9 cellular contexts compared by ENCODE assay signal in the genomic region with DNA sequence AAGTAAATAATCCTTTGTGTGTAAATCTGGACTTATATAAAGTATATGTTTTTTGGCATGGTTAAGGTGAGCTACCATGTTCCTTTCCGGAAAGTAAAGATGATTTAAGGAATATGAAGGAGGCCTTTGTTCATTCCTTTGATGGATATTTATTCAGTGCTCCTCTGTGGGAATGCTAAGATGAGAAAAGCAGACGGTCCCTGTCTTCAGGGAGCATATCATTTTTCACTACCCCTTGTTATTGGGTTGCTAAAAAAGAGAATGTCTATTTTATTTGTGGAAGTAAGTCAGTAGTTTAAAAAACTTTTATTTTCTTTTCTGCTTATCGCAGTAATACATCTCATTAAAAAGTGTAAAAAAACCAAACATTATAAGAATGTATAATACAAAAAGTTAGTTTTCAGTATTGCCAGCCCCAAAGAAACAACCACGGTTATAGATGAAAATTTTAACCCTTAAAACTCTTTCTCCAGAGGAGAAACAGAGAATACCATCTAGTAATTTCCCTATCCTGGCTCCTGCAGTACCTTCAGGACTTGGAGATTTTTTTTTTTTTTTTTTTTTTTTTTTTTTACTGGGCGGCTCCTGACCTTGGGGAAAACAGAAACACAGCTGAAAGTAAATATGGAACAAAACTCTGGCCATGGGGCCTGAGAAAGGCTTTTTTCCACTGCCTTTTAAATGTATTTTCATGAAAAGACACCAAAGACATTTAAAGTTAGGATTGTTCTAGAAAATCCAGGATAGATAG. TPM values are rescaled to one million over a fixed set of nuclear protein-coding genes. Genes with fewer than 3 reads are reported as not detected.
A peak's percentile ranks its signal among the peaks of the same experiment; 100 is the strongest.
DNase-seq lines count a peak whose midpoint lies in the region; ATAC-seq and TF ChIP-seq lines count a peak whose summit lies in the region.
"Had no signal": no experiment of that assay in that cellular context is flagged by ENCODE, and none has a peak within 500 bp of the region (broad histone marks: within the 10 kb centered on the region; RNA-seq: fewer than 3 reads in every experiment).

No MANE protein-coding gene starts in this region.

- H3K27ac ChIP-seq in lower lobe of right lung (peak overlapping the region; percentile 83), upper lobe of left lung (peak overlapping the region; percentile 70 to 86 (median 78))

- TF ChIP-seq CTCF in lower lobe of right lung (IDR thresholded peaks at IDR 0.05) (no peak), upper lobe of left lung (IDR thresholded peaks at IDR 0.05) (no peak)

- no peak for ATAC-seq in activated naive CD8-positive, alpha-beta T cell treated with anti-CD3 and anti-CD28 coated beads, Interleukin-2, amount 50 U/mL, for 24 hours
- ATAC-seq in lower lobe of right lung (peak in 1 of 2 donors; percentile 40), upper lobe of left lung (ENCODE audit: low FRiP score in 2 of 2) (peak in 1 of 2 donors; percentile 38), HG02763 (IDR thresholded peaks at IDR 0.05; ENCODE audit: unreplicated experiment) (no peak), GM18502 (IDR thresholded peaks at IDR 0.05; ENCODE audit: poor library complexity, unreplicated experiment) (no peak)

- H3K27me3 ChIP-seq in lower lobe of right lung (ENCODE audit: low read depth) (no peaks in the 10 kb centered on the region), upper lobe of left lung (no peaks in the 10 kb centered on the region)

- no peak for DNase-seq in activated naive CD4-positive, alpha-beta T cell treated with anti-CD3 and anti-CD28 coated beads for 36 hours
- DNase-seq in activated naive CD4-positive, alpha-beta T cell treated with Interleukin-2 at 50 U/mL for 16 hours, result no peak
- no peak for DNase-seq in activated naive CD8-positive, alpha-beta T cell treated with anti-CD3 and anti-CD28 coated beads, Interleukin-2, amount 50 U/mL, for 24 hours
- no peak for DNase-seq in lower lobe of right lung
- no peak for DNase-seq in upper lobe of left lung
- DNase-seq in activated CD4-positive, alpha-beta T cell treated with anti-CD3 and anti-CD28 coated beads, Interleukin-2, amount 50 U/mL, for 48 hours, result no peak
- DNase-seq: amniotic stem cell had no signal

- WGBS in upper lobe of left lung, 2 donors, result 66 to 75% methylated on average over 5 of the region's 5 CpGs

- H3K4me1 ChIP-seq in lower lobe of right lung, result peaks cover 26% of the 10 kb centered on the region
- H3K4me1 ChIP-seq in upper lobe of left lung, result peaks cover 10 to 25% (median 16%) of the 10 kb centered on the region in 4 donors

- H3K4me1 Mint-ChIP-seq in activated naive CD4-positive, alpha-beta T cell treated with anti-CD3 and anti-CD28 coated beads for 36 hours (ENCODE audit: low read depth), result peaks cover 8% of the 10 kb centered on the region
- peaks cover 17% of the 10 kb centered on the region for H3K4me1 Mint-ChIP-seq in activated naive CD8-positive, alpha-beta T cell treated with anti-CD3 and anti-CD28 coated beads, Interleukin-2, amount 50 U/mL, for 24 hours

- H3K4me3 ChIP-seq in lower lobe of right lung (peak overlapping the region; percentile 56), upper lobe of left lung (peak overlapping the region in 3 of 4 donors; percentile 33 to 47 (median 44))

- no peaks in the 10 kb centered on the region for H3K9me3 Mint-ChIP-seq in activated naive CD4-positive, alpha-beta T cell treated with anti-CD3 and anti-CD28 coated beads for 36 hours
- no peaks in the 10 kb centered on the region for H3K9me3 Mint-ChIP-seq in activated naive CD8-positive, alpha-beta T cell treated with anti-CD3 and anti-CD28 coated beads, Interleukin-2, amount 50 U/mL, for 24 hours

- no peak for TF ChIP-seq EP300 in upper lobe of left lung (IDR thresholded peaks at IDR 0.05)

- H3K9me3 ChIP-seq in lower lobe of right lung, result no peaks in the 10 kb centered on the region
- no peaks in the 10 kb centered on the region for H3K9me3 ChIP-seq in upper lobe of left lung

- CTCF ChIA-PET in activated naive CD4-positive, alpha-beta T cell treated with anti-CD3 and anti-CD28 coated beads for 36 hours (lab: Charles Lee), result interaction anchor here (2.1 kb wide), 1 partner anchor 108 kb away, joined by 9 read pairs; no protein-coding TSS in a partner anchor

- H3K27me3 Mint-ChIP-seq in activated naive CD4-positive, alpha-beta T cell treated with anti-CD3 and anti-CD28 coated beads for 36 hours (ENCODE audit: low read depth), result no peaks in the 10 kb centered on the region
- no peaks in the 10 kb centered on the region for H3K27me3 Mint-ChIP-seq in activated naive CD8-positive, alpha-beta T cell treated with anti-CD3 and anti-CD28 coated beads, Interleukin-2, amount 50 U/mL, for 24 hours

- H3K4me3 Mint-ChIP-seq in activated naive CD4-positive, alpha-beta T cell treated with anti-CD3 and anti-CD28 coated beads for 36 hours, result peak overlapping the region; percentile 84
- peak overlapping the region; percentile 84 for H3K4me3 Mint-ChIP-seq in activated naive CD8-positive, alpha-beta T cell treated with anti-CD3 and anti-CD28 coated beads, Interleukin-2, amount 50 U/mL, for 24 hours

- H3K27ac Mint-ChIP-seq in activated naive CD4-positive, alpha-beta T cell treated with anti-CD3 and anti-CD28 coated beads for 36 hours, result peak overlapping the region; percentile 84
- H3K27ac Mint-ChIP-seq in activated naive CD8-positive, alpha-beta T cell treated with anti-CD3 and anti-CD28 coated beads, Interleukin-2, amount 50 U/mL, for 24 hours, result peak overlapping the region; percentile 94

- no peaks in the 10 kb centered on the region for H3K36me3 ChIP-seq in lower lobe of right lung
- no peaks in the 10 kb centered on the region for H3K36me3 ChIP-seq in upper lobe of left lung

- no peak for TF ChIP-seq POLR2A in upper lobe of left lung (IDR thresholded peaks at IDR 0.05)

- intact Hi-C loops in activated naive CD4-positive, alpha-beta T cell treated with anti-CD3 and anti-CD28 coated beads for 36 hours (cut with micrococcal nuclease), result loop anchor here (1.0 to 5.0 kb wide), 5 partner anchors 35 to 545 kb away; a partner anchor contains a TSS
- intact Hi-C loops in lower lobe of right lung (cut with DNase I), result no loop called here

- H3K36me3 Mint-ChIP-seq in activated naive CD4-positive, alpha-beta T cell treated with anti-CD3 and anti-CD28 coated beads for 36 hours (ENCODE audit: low read depth), result no peaks in the 10 kb centered on the region
- H3K36me3 Mint-ChIP-seq in activated naive CD8-positive, alpha-beta T cell treated with anti-CD3 and anti-CD28 coated beads, Interleukin-2, amount 50 U/mL, for 24 hours (ENCODE audit: low read depth), result no peaks in the 10 kb centered on the region

RNA-seq across cellular contexts. Expression of a gene that starts 35.3 kb away (rescaled TPM):
- 10 to 100 TPM; 10.0 to 10.6 TPM for total RNA-seq in activated naive CD4-positive, alpha-beta T cell treated with anti-CD3 and anti-CD28 coated beads for 36 hours
- total RNA-seq in lower lobe of right lung, result 151 TPM
- 100 to 1,000 TPM in 5 of 6 donors, 10 to 100 TPM in 1; 60.8 to 209 (median 166) TPM for total RNA-seq in upper lobe of left lung

Comparison
In these comparisons a context has a peak if more than half of its experiments do, and no peak if none do; other contexts are left out.
1. RNA of a gene that starts 35.3 kb away (total RNA-seq): 60.8 to 209 TPM in upper lobe of left lung and 151 TPM in lower lobe of right lung (single experiment); 10.0 to 10.6 TPM in activated naive CD4-positive, alpha-beta T cell treated with anti-CD3 and anti-CD28 coated beads for 36 hours; every median in the first group is over 4 times any median in the second.